In the genomic region with DNA sequence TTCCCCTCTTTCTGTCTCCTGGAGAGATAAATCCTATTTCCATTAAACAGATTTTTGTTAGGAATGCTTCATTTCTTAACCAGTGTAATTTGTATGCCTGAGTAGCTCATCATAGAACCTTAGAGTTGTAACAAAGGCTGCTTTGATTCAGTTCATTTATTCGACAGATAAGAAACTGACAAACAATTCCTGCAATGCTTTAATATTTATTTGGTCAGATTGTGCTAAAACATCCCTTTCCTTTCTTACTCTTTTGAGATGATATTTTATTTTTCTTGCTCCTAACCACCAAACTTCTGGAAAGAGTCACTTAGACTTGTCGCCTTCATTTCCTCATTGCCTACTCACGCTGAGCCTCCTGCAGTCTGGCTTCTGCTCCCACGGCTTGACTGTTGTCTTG, we compare ENCODE assay signal across 31 cellular contexts.
"Had no signal": no experiment of that assay in that cellular context is flagged by ENCODE, and none has a peak within 500 bp of the region (broad histone marks: within the 10 kb centered on the region; RNA-seq: fewer than 3 reads in every experiment).

No MANE protein-coding gene starts in this region.

- H3K27me3 Mint-ChIP-seq: activated CD4-positive, alpha-beta T cell treated with anti-CD3 and anti-CD28 coated beads, Interleukin-2, amount 10 ng/mL, durations not matched to agents 24 days and 14 days; activated naive CD4-positive, alpha-beta T cell treated with anti-CD3 and anti-CD28 coated beads, Interleukin-2, amount 10 ng/mL, durations not matched to agents 7 days and 5 days; activated naive CD8-positive, alpha-beta T cell; activated naive CD8-positive, alpha-beta T cell treated with anti-CD3 and anti-CD28 coated beads, Interleukin-2, amount 50 U/mL, for 24 hours; activated T-cell treated with anti-CD3 and anti-CD28 coated beads, Interleukin-2, amount 50 U/mL, for 24 hours; T-cell had no signal

- H3K27ac ChIP-seq: body of pancreas, SJSA1 had no signal

- H3K4me3 Mint-ChIP-seq: activated CD4-positive, alpha-beta T cell treated with anti-CD3 and anti-CD28 coated beads, Interleukin-2, amount 10 ng/mL, durations not matched to agents 24 days and 14 days; activated CD8-positive, alpha-beta T cell treated with anti-CD3 and anti-CD28 coated beads, Interleukin-2, amount 10 ng/mL, durations not matched to agents 7 days and 5 days; activated naive CD4-positive, alpha-beta T cell treated with anti-CD3 and anti-CD28 coated beads, Interleukin-2, amount 10 ng/mL, durations not matched to agents 7 days and 5 days; activated naive CD8-positive, alpha-beta T cell; activated naive CD8-positive, alpha-beta T cell treated with anti-CD3 and anti-CD28 coated beads, Interleukin-2, amount 50 U/mL, for 24 hours; activated T-cell treated with anti-CD3 and anti-CD28 coated beads, Interleukin-2, amount 50 U/mL, for 24 hours; activated T-helper 1 cell treated with anti-CD3 and anti-CD28 coated beads, Interleukin-12 subunit alpha, Interleukin-12 subunit beta, Interleukin-2, Interleukin-4 antibody, amounts not matched to agents 30 ng/mL and 10 ng/mL and 1 ng/mL, durations not matched to agents 14 hours and 24 hours and 36 hours; T-cell had no signal

- H3K27me3 ChIP-seq: body of pancreas, SJSA1 had no signal

- H3K4me1 ChIP-seq: body of pancreas had no signal

- H3K27ac Mint-ChIP-seq: activated CD4-positive, alpha-beta T cell treated with anti-CD3 and anti-CD28 coated beads, Interleukin-2, amount 10 ng/mL, durations not matched to agents 24 days and 14 days; activated CD8-positive, alpha-beta T cell treated with anti-CD3 and anti-CD28 coated beads, Interleukin-2, amount 10 ng/mL, durations not matched to agents 7 days and 5 days; activated naive CD4-positive, alpha-beta T cell treated with anti-CD3 and anti-CD28 coated beads, Interleukin-2, amount 10 ng/mL, durations not matched to agents 7 days and 5 days; activated naive CD8-positive, alpha-beta T cell; activated naive CD8-positive, alpha-beta T cell treated with anti-CD3 and anti-CD28 coated beads, Interleukin-2, amount 50 U/mL, for 24 hours; activated T-cell treated with anti-CD3 and anti-CD28 coated beads, Interleukin-2, amount 50 U/mL, for 24 hours; activated T-helper 1 cell treated with anti-CD3 and anti-CD28 coated beads, Interleukin-12 subunit alpha, Interleukin-12 subunit beta, Interleukin-2, Interleukin-4 antibody, amounts not matched to agents 30 ng/mL and 10 ng/mL and 1 ng/mL, durations not matched to agents 14 hours and 24 hours and 36 hours; T-cell had no signal

- FAIRE-seq: bronchial epithelial cell, TTC549 had no signal

- H3K4me3 ChIP-seq: body of pancreas, SJSA1 had no signal

- H3K9me3 ChIP-seq: body of pancreas, SJSA1 had no signal

- DNase-seq: activated CD4-positive, alpha-beta T cell treated with anti-CD3 and anti-CD28 coated beads, Interleukin-2, amount 10 ng/mL, durations not matched to agents 24 days and 14 days; activated CD4-positive, alpha-beta T cell treated with anti-CD3 and anti-CD28 coated beads, Interleukin-2, amount 50 U/mL, for 4 hours; activated CD8-positive, alpha-beta T cell treated with anti-CD3 and anti-CD28 coated beads, Interleukin-2, amount 10 ng/mL, durations not matched to agents 7 days and 5 days; activated effector memory CD4-positive, alpha-beta T cell treated with Interleukin-2 at 50 U/mL for 16 hours; activated naive CD4-positive, alpha-beta T cell treated with anti-CD3 and anti-CD28 coated beads, Interleukin-2, amount 10 ng/mL, durations not matched to agents 7 days and 5 days; activated naive CD8-positive, alpha-beta T cell treated with anti-CD3 and anti-CD28 coated beads, Interleukin-2, amount 50 U/mL, for 24 hours; activated T-cell treated with anti-CD3 and anti-CD28 coated beads, Interleukin-2, amount 50 U/mL, for 24 hours; amniotic stem cell; aorta; body of pancreas; caudate nucleus; cerebellar nuclear complex; KG1; MM.1S; NCI-H1092 treated with DMSO at 0.1 percent for 48 hours; NCI-H1417; NCI-H146; NCI-H187; NCI-H2029 treated with DMSO at 0.1 percent for 48 hours; NCI-H2107; NCI-H2171; NCI-H510A; NCI-H526; NCI-H748 treated with DMSO at 0.1 percent for 48 hours; SHP77; T-cell had no signal

- H3K9me3 Mint-ChIP-seq: activated CD4-positive, alpha-beta T cell treated with anti-CD3 and anti-CD28 coated beads, Interleukin-2, amount 10 ng/mL, durations not matched to agents 24 days and 14 days; activated naive CD4-positive, alpha-beta T cell treated with anti-CD3 and anti-CD28 coated beads, Interleukin-2, amount 10 ng/mL, durations not matched to agents 7 days and 5 days; activated naive CD8-positive, alpha-beta T cell treated with anti-CD3 and anti-CD28 coated beads, Interleukin-2, amount 50 U/mL, for 24 hours; activated T-cell treated with anti-CD3 and anti-CD28 coated beads, Interleukin-2, amount 50 U/mL, for 24 hours; activated T-helper 1 cell treated with anti-CD3 and anti-CD28 coated beads, Interleukin-12 subunit alpha, Interleukin-12 subunit beta, Interleukin-2, Interleukin-4 antibody, amounts not matched to agents 30 ng/mL and 10 ng/mL and 1 ng/mL, durations not matched to agents 14 hours and 24 hours and 36 hours; T-cell had no signal
